In the genomic region with DNA sequence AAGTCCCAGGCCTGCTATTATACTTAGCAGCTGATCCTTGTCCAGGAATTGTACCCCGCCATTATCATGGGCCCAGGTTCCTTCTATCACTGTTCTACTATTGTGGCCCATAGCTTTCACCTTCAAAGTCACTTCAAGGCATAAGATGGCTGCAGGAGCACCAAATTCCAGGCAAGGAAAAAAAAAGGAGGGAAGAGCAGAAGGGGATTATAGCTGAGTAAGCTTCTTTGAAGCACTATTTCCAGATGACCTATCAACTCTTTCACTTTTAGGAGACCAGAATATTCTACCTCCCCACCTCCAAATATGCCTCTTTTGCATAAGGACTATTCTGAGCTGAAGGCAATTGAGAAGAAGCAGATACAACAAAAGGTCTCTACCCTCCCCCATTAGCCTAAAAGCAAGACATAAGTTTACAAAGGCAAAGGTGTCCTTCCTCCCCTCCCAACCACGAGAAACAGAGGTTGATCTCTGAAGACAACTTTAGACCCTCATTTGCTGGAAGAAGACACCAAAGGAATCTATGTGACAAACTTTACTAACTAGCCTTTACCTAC, we compare ENCODE assay signal across 31 cellular contexts. TPM values are rescaled to one million over a fixed set of nuclear protein-coding genes. Genes with fewer than 3 reads are reported as not detected.
DNase-seq lines count a peak whose midpoint lies in the region; ATAC-seq and TF ChIP-seq lines count a peak whose summit lies in the region.
"Had no signal": no experiment of that assay in that cellular context is flagged by ENCODE, and none has a peak within 500 bp of the region (broad histone marks: within the 10 kb centered on the region; RNA-seq: fewer than 3 reads in every experiment).

No MANE protein-coding gene starts in this region.

- intact Hi-C loops in dendritic cell treated with granulocyte-macrophage colony-stimulating factor and Interleukin-4, amounts not matched to agents 40 ng/mL and 50 ng/mL, for 4 days (cut with micrococcal nuclease) = loop anchor here (5.0 kb wide), 1 partner anchor 38 kb away; no protein-coding TSS in a partner anchor

- H3K9me3 Mint-ChIP-seq in dendritic cell treated with granulocyte-macrophage colony-stimulating factor and Interleukin-4, amounts not matched to agents 40 ng/mL and 50 ng/mL, for 4 days = no peaks in the 10 kb centered on the region
- H3K9me3 Mint-ChIP-seq: activated B cell treated with CpG ODN at 0.5 μM for 24 hours; activated naive CD4-positive, alpha-beta T cell treated with anti-CD3 and anti-CD28 coated beads, Interleukin-2, amount 50 U/mL, for 72 hours; stimulated activated naive CD8-positive, alpha-beta T cell treated with anti-CD3 and anti-CD28 coated beads, Interleukin-15, Interleukin-2, amounts not matched to agents 100 ng/mL and 50 ng/mL, for 24 hours had no signal

- H2AFZ ChIP-seq in Karpas-422 (ENCODE audit: low read length) = peak overlapping the region; percentile 3; the same call in 1 of the 2 replicates
- H2AFZ ChIP-seq: neural progenitor cell, parathyroid adenoma had no signal

- H3K36me3 Mint-ChIP-seq in dendritic cell treated with granulocyte-macrophage colony-stimulating factor and Interleukin-4, amounts not matched to agents 40 ng/mL and 50 ng/mL, for 4 days (ENCODE audit: low read depth) = no peaks in the 10 kb centered on the region
- H3K36me3 Mint-ChIP-seq: neural progenitor cell had no signal

- peaks cover 96% of the 10 kb centered on the region for H3K4me1 Mint-ChIP-seq in dendritic cell treated with granulocyte-macrophage colony-stimulating factor and Interleukin-4, amounts not matched to agents 40 ng/mL and 50 ng/mL, for 4 days (ENCODE audit: low read depth)
- H3K4me1 Mint-ChIP-seq: activated CD4-positive, alpha-beta T cell treated with anti-CD3 and anti-CD28 coated beads, Interleukin-2, amount 10 ng/mL, durations not matched to agents 7 days and 5 days had no signal

- ATAC-seq in HG03135 (IDR thresholded peaks at IDR 0.05; ENCODE audit: unreplicated experiment) = no peak
- ATAC-seq: activated naive CD4-positive, alpha-beta T cell treated with anti-CD3 and anti-CD28 coated beads, Interleukin-2, amount 50 U/mL, for 72 hours had no signal

- H3K27me3 ChIP-seq in DOHH2 (ENCODE audit: control insufficient read depth, low read length) (no peaks in the 10 kb centered on the region), Karpas-422 (ENCODE audit: low read length) (no peaks in the 10 kb centered on the region), neutrophil (no peaks in the 10 kb centered on the region), SJCRH30 (no peaks in the 10 kb centered on the region; the same call in 1 of the 2 replicates)
- H3K27me3 ChIP-seq: brain microvascular endothelial cell, neural progenitor cell, testis, uterus had no signal

- peaks cover 27% of the 10 kb centered on the region for H3F3A ChIP-seq in DOHH2 (ENCODE audit: control insufficient read depth, insufficient read depth)

- no peak for TF ChIP-seq CTCF in DOHH2 (IDR thresholded peaks at IDR 0.05; ENCODE audit: low read depth, low read length, poor library complexity, severe bottlenecking)
- no peak for TF ChIP-seq CTCF in neutrophil (IDR thresholded peaks at IDR 0.05)

- H3K9me2 ChIP-seq in DOHH2 (replicated peaks; ENCODE audit: control insufficient read depth, low read length) (no peaks in the 10 kb centered on the region), Karpas-422 (replicated peaks; ENCODE audit: insufficient read depth, low read length) (no peaks in the 10 kb centered on the region)

- peak overlapping the region; percentile 67 for H3K27ac ChIP-seq in DOHH2 (ENCODE audit: low read depth, low read length)
- H3K27ac ChIP-seq in Karpas-422 (ENCODE audit: low read length) = peak overlapping the region; percentile 95
- H3K27ac ChIP-seq in neutrophil = peak overlapping the region; percentile 96
- no peak overlapping the region for H3K27ac ChIP-seq in SJCRH30
- H3K27ac ChIP-seq: brain microvascular endothelial cell, neural progenitor cell, parathyroid adenoma, testis, uterus had no signal

- no peak overlapping the region for H3K4me3 Mint-ChIP-seq in dendritic cell treated with granulocyte-macrophage colony-stimulating factor and Interleukin-4, amounts not matched to agents 40 ng/mL and 50 ng/mL, for 4 days
- H3K4me3 Mint-ChIP-seq: activated CD4-positive, alpha-beta T cell treated with anti-CD3 and anti-CD28 coated beads, Interleukin-2, amount 10 ng/mL, durations not matched to agents 7 days and 5 days; neural progenitor cell; stimulated activated naive CD8-positive, alpha-beta T cell treated with anti-CD3 and anti-CD28 coated beads, Interleukin-15, Interleukin-2, amounts not matched to agents 100 ng/mL and 50 ng/mL, for 24 hours; T-helper 1 cell treated with Interleukin-12 subunit alpha and Interleukin-12 subunit beta and Interleukin-4 antibody, amounts not matched to agents 30 μg/mL and 1 μg/mL, for 36 hours had no signal

- H3K4me2 ChIP-seq in DOHH2 (ENCODE audit: low read length) (peak overlapping the region; percentile 82), Karpas-422 (ENCODE audit: low read depth, low read length, poor library complexity, severe bottlenecking) (peak overlapping the region; percentile 35)
- H3K4me2 ChIP-seq: neural progenitor cell, smooth muscle cell had no signal

- H4K20me1 ChIP-seq in DOHH2 (ENCODE audit: control insufficient read depth, insufficient read depth, low read depth, low read length) (no peaks in the 10 kb centered on the region), Karpas-422 (ENCODE audit: insufficient read depth, low read depth, low read length) (no peaks in the 10 kb centered on the region)

- H3K4me3 ChIP-seq in DOHH2 (ENCODE audit: low read length) (peak overlapping the region; percentile 58), Karpas-422 (ENCODE audit: low read length) (peak overlapping the region; percentile 21; the same call in 1 of the 2 replicates), neutrophil (ENCODE audit: low read depth in 1 of 2, low read length in 1 of 2) (peak overlapping the region; percentile 33 to 39), SJCRH30 (no peak overlapping the region)
- H3K4me3 ChIP-seq: neural progenitor cell, smooth muscle cell, testis, uterus had no signal

- H3K36me3 ChIP-seq in DOHH2 (ENCODE audit: control insufficient read depth, low read length) = peaks cover 3% of the 10 kb centered on the region; the same call in 1 of the 2 replicates
- H3K36me3 ChIP-seq in Karpas-422 (ENCODE audit: insufficient read depth, low read length) = no peaks in the 10 kb centered on the region; the same call in 1 of the 2 replicates
- no peaks in the 10 kb centered on the region for H3K36me3 ChIP-seq in neutrophil
- no peaks in the 10 kb centered on the region for H3K36me3 ChIP-seq in SJCRH30
- H3K36me3 ChIP-seq: brain microvascular endothelial cell, neural progenitor cell, uterus had no signal

- peaks cover 16% of the 10 kb centered on the region for H3K9me3 ChIP-seq in DOHH2 (ENCODE audit: control insufficient read depth, insufficient read depth, low read length)
- peaks cover 9% of the 10 kb centered on the region; the same call in 1 of the 2 replicates for H3K9me3 ChIP-seq in Karpas-422 (ENCODE audit: low read length)
- H3K9me3 ChIP-seq in neutrophil = no peaks in the 10 kb centered on the region
- no peaks in the 10 kb centered on the region; the same call in 1 of the 2 replicates for H3K9me3 ChIP-seq in SJCRH30 (replicated peaks)
- H3K9me3 ChIP-seq: testis, uterus had no signal

- no peaks in the 10 kb centered on the region for H3K27me3 Mint-ChIP-seq in dendritic cell treated with granulocyte-macrophage colony-stimulating factor and Interleukin-4, amounts not matched to agents 40 ng/mL and 50 ng/mL, for 4 days
- H3K27me3 Mint-ChIP-seq: activated B cell treated with CpG ODN at 0.5 μM for 24 hours had no signal

- DNase-seq in Karpas-422 (peak; percentile 87), NCI-H526 (lab: John Stamatoyannopoulos, UW) (no peak), GM19238 (ENCODE audit: insufficient read length, low spot score) (no peak), SJCRH30 (no peak)
- DNase-seq: activated B cell treated with CpG ODN at 0.5 μM for 24 hours; activated CD4-positive, alpha-beta T cell treated with anti-CD3 and anti-CD28 coated beads, Interleukin-2, amount 10 ng/mL, durations not matched to agents 7 days and 5 days; amygdala; brain microvascular endothelial cell; DMS 273 treated with DMSO at 0.1 percent for 48 hours; EL; HCEC 1CT; hippocampal formation; left cardiac atrium; NCI-H1048; NCI-H1694; NCI-H2171; NCI-H510A treated with DMSO at 0.1 percent for 48 hours; NK-92 treated with Interleukin-12 subunit alpha and Interleukin-12 subunit beta, amount 100 ng/mL, for 24 hours; stimulated activated CD4-positive, alpha-beta T cell treated with anti-CD3 and anti-CD28 coated beads, Interleukin-1b, Interleukin-23, amount 100 ng/mL, for 48 hours; testis; uterus had no signal

- H3K4me1 ChIP-seq in DOHH2 (ENCODE audit: control insufficient read depth, low read length) (peaks cover 75% of the 10 kb centered on the region), Karpas-422 (ENCODE audit: low read length) (peaks cover 77% of the 10 kb centered on the region), neutrophil (ENCODE audit: control insufficient read depth in 1 of 2, insufficient read depth in 1 of 2, low read depth in 1 of 2, low read length in 1 of 2) (peaks cover 85 to 87% of the 10 kb centered on the region in 2 experiments), SJCRH30 (no peaks in the 10 kb centered on the region)
- H3K4me1 ChIP-seq: neural progenitor cell, parathyroid adenoma, uterus had no signal

- peak overlapping the region; percentile 95 for H3K27ac Mint-ChIP-seq in dendritic cell treated with granulocyte-macrophage colony-stimulating factor and Interleukin-4, amounts not matched to agents 40 ng/mL and 50 ng/mL, for 4 days
- H3K27ac Mint-ChIP-seq: activated CD4-positive, alpha-beta T cell treated with anti-CD3 and anti-CD28 coated beads, Interleukin-2, amount 10 ng/mL, durations not matched to agents 7 days and 5 days; activated naive CD4-positive, alpha-beta T cell treated with anti-CD3 and anti-CD28 coated beads, Interleukin-2, amount 50 U/mL, for 72 hours; neural progenitor cell; stimulated activated naive CD8-positive, alpha-beta T cell treated with anti-CD3 and anti-CD28 coated beads, Interleukin-15, Interleukin-2, amounts not matched to agents 100 ng/mL and 50 ng/mL, for 24 hours; T-helper 1 cell treated with Interleukin-12 subunit alpha and Interleukin-12 subunit beta and Interleukin-4 antibody, amounts not matched to agents 30 μg/mL and 1 μg/mL, for 36 hours had no signal

- H3K79me2 ChIP-seq in DOHH2 (ENCODE audit: control insufficient read depth, low read length) = no peaks in the 10 kb centered on the region
- no peaks in the 10 kb centered on the region for H3K79me2 ChIP-seq in Karpas-422 (ENCODE audit: low read length)
- H3K79me2 ChIP-seq: parathyroid adenoma had no signal

- H3K9ac ChIP-seq in Karpas-422 (ENCODE audit: low read length) = peak overlapping the region; percentile 6; the same call in 1 of the 2 replicates
- H3K9ac ChIP-seq: neural progenitor cell, parathyroid adenoma had no signal

RNA-seq across cellular contexts. Expression of gene PTAFR, which starts 41.8 kb away (rescaled TPM):
- 37.8 and 74.2 TPM in 2 replicates for total RNA-seq in Karpas-422 (2014; rRNA removed; shearing (Covaris generic); ENCODE audit: low replicate concordance)
- total RNA-seq in SJCRH30 (2014; rRNA removed; shearing (Covaris generic)) = 0.04 TPM in 1 of 2 replicates, not detected in the other

RNA-seq across cellular contexts. Expression of gene EYA3, which starts 46.3 kb away (rescaled TPM):
- total RNA-seq in Karpas-422 (2014; rRNA removed; shearing (Covaris generic); ENCODE audit: low replicate concordance) = 17.0 and 28.3 TPM in 2 replicates
- total RNA-seq in SJCRH30 (2014; rRNA removed; shearing (Covaris generic)) = 37.6 and 40.0 TPM in 2 replicates

Comparison
In these comparisons a context has a peak if more than half of its experiments do, and no peak if none do; other contexts are left out.
1. RNA of gene PTAFR, which starts 41.8 kb away (total RNA-seq): 37.8 to 74.2 TPM in Karpas-422; 0.04 TPM in SJCRH30; every median in the first group is over 10 times any median in the second.